In the genomic region with DNA sequence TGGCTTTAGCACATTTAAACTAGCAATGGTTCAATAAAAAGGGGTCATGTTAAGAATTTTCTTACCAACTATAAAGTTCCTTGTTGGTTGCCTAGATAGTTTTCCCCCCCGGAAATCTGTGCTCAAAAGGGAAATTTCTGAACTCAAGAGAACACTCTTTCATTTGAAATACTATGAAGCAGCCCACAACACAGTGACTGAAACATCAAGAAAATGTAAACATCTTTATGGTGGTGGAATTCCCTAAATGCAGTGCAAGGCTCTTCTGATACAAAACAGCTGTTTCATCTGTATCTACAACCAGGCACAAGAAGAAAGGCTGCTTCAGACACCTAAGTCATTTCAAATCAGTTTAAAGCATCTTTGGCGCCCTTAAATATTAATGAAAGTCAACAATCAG, we compare ENCODE assay signal across 24 cellular contexts.
DNase-seq lines count a peak whose midpoint lies in the region; ATAC-seq, FAIRE-seq and TF ChIP-seq lines count a peak whose summit lies in the region.
"Had no signal": no experiment of that assay in that cellular context is flagged by ENCODE, and none has a peak within 500 bp of the region (broad histone marks: within the 10 kb centered on the region; RNA-seq: fewer than 3 reads in every experiment).

No MANE protein-coding gene starts in this region.

- no peak overlapping the region for H3K27ac Mint-ChIP-seq in neural progenitor cell
- H3K27ac Mint-ChIP-seq: CD4-positive, alpha-beta memory T cell had no signal

- peaks cover 12% of the 10 kb centered on the region for H3K4me1 Mint-ChIP-seq in neural progenitor cell
- H3K4me1 Mint-ChIP-seq: CD4-positive, alpha-beta memory T cell had no signal

- no peak overlapping the region for H3K4me2 ChIP-seq in neural progenitor cell

- in situ Hi-C loops in Panc1 (cut with HindIII; ENCODE audit: low pct_unique_long_range_greater_than_20kb, low sequenced_read_pairs), result no loop called here

- FAIRE-seq in urothelium cell line (lab: Jason Lieb, UNC), result no peak
- FAIRE-seq: G401.6, HepG2, K562 had no signal

- DNase-seq in AG09319 (ENCODE audit: extremely low read depth, low read depth) (peak; percentile 12), Panc1 (ENCODE audit: low read depth, low spot score) (no peak), fibroblast of villous mesenchyme (ENCODE audit: low read depth) (peak; percentile 83), neural progenitor cell (ENCODE audit: low spot score) (no peak), body of pancreas (no peak), NCI-H1436 treated with DMSO at 0.1 percent for 48 hours (lab: John Stamatoyannopoulos, UW) (no peak), urothelium cell line (ENCODE audit: low spot score) (no peak)
- DNase-seq in activated CD4-positive, CD25-positive, alpha-beta regulatory T cell treated with anti-CD3 and anti-CD28 coated beads, Interleukin-2, amount 50 U/mL, for 72 hours, result no peak
- DNase-seq: 8988T; ACHN; AML-193; C1 segment of cervical spinal cord; CD4-positive, alpha-beta memory T cell; COR-L47; H7; Kasumi-1; NCI-H1105; NCI-H2029; NCI-H446; NCI-H526 had no signal

- peak overlapping the region; percentile 7 for H2AFZ ChIP-seq in neural progenitor cell (replicated peaks)

- no peaks in the 10 kb centered on the region for H3K27me3 ChIP-seq in Panc1 (ENCODE audit: control insufficient read depth, insufficient read depth, low read length)
- no peaks in the 10 kb centered on the region for H3K27me3 ChIP-seq in neural progenitor cell
- H3K27me3 ChIP-seq in body of pancreas, result no peaks in the 10 kb centered on the region

- TF ChIP-seq CTCF in AG09319 (IDR thresholded peaks at IDR 0.05; ENCODE audit: low read depth, low read length) (no peak), Panc1 (IDR thresholded peaks at IDR 0.05) (no peak), fibroblast of villous mesenchyme (IDR thresholded peaks at IDR 0.05; ENCODE audit: insufficient read depth, low read depth, low read length) (no peak), neural progenitor cell (IDR thresholded peaks at IDR 0.05) (no peak), body of pancreas (IDR thresholded peaks at IDR 0.05) (no peak)

- no peaks in the 10 kb centered on the region for H3F3A ChIP-seq in neural progenitor cell (ENCODE audit: low read depth)

- no peak for TF ChIP-seq POLR2A in body of pancreas (IDR thresholded peaks at IDR 0.05)

- H4K20me1 ChIP-seq in neural progenitor cell (ENCODE audit: low read depth), result no peaks in the 10 kb centered on the region

- H3K27me3 Mint-ChIP-seq in neural progenitor cell (ENCODE audit: insufficient read depth, low read depth), result peaks cover 3% of the 10 kb centered on the region
- H3K27me3 Mint-ChIP-seq: CD4-positive, alpha-beta memory T cell had no signal

- CTCF ChIA-PET in Panc1 (lab: Charles Lee), result no interaction called here

- peaks cover 23% of the 10 kb centered on the region for H3K9me3 Mint-ChIP-seq in neural progenitor cell

- H3K27ac ChIP-seq in Panc1 (ENCODE audit: low read length) (peak overlapping the region; percentile 67), neural progenitor cell (no peak overlapping the region), body of pancreas (no peak overlapping the region)
- H3K27ac ChIP-seq: RWPE1 had no signal

- H3K36me3 ChIP-seq in Panc1 (ENCODE audit: control insufficient read depth, insufficient read depth, low read length), result no peaks in the 10 kb centered on the region
- H3K36me3 ChIP-seq in neural progenitor cell, result no peaks in the 10 kb centered on the region
- no peaks in the 10 kb centered on the region for H3K36me3 ChIP-seq in body of pancreas (replicated peaks in 1 of 2; ENCODE audit: insufficient read depth in 1 of 2, low read depth in 2 of 2)

- ATAC-seq in Panc1 (no peak), body of pancreas (no peak)
- ATAC-seq: HepG2, K562 had no signal

- no TSS peak for BruUV-seq in Panc1 (replicated peaks; lab: Mats Ljungman, UMichigan)

- no peak overlapping the region for H3K9ac ChIP-seq in neural progenitor cell

- peaks cover 7% of the 10 kb centered on the region for H3K36me3 Mint-ChIP-seq in neural progenitor cell
- H3K36me3 Mint-ChIP-seq: CD4-positive, alpha-beta memory T cell had no signal

- POLR2A ChIA-PET in Panc1 (lab: Charles Lee), result no interaction called here

- H3K4me3 Mint-ChIP-seq in neural progenitor cell, result no peak overlapping the region
- H3K4me3 Mint-ChIP-seq: CD4-positive, alpha-beta memory T cell had no signal

- no peaks in the 10 kb centered on the region for H3K79me2 ChIP-seq in neural progenitor cell (ENCODE audit: low read depth)

- H3K4me3 ChIP-seq in Panc1 (ENCODE audit: low read depth in 2 of 2, low read length in 2 of 2) (no peak overlapping the region), fibroblast of villous mesenchyme (ENCODE audit: low read depth, low read length) (no peak overlapping the region), neural progenitor cell (no peak overlapping the region), body of pancreas (no peak overlapping the region)
- H3K4me3 ChIP-seq: K562 had no signal

- 62 to 69% methylated on average over 2 of the region's 2 CpGs for WGBS in body of pancreas, 2 donors

- peaks cover 3% of the 10 kb centered on the region for H3K4me1 ChIP-seq in Panc1 (ENCODE audit: control insufficient read depth, insufficient read depth, low read length)
- peaks cover 17% of the 10 kb centered on the region for H3K4me1 ChIP-seq in neural progenitor cell
- H3K4me1 ChIP-seq in body of pancreas, result no peaks in the 10 kb centered on the region

- intact Hi-C loops in Panc1 (cut with micrococcal nuclease; ENCODE audit: unreplicated experiment) (no loop called here), body of pancreas (cut with DNase I) (no loop called here)

- H3K9me3 ChIP-seq in Panc1 (ENCODE audit: control insufficient read depth, insufficient read depth, low read depth, low read length) (peaks cover 32% of the 10 kb centered on the region; the same call in 1 of the 2 replicates), neural progenitor cell (ENCODE audit: low read depth) (no peaks in the 10 kb centered on the region), body of pancreas (no peaks in the 10 kb centered on the region)

Comparison
In these comparisons a context has a peak if more than half of its experiments do, and no peak if none do; other contexts are left out.
1. DNase-seq: peak in AG09319 (single experiment) and fibroblast of villous mesenchyme (single experiment); none in Panc1 (single experiment), neural progenitor cell (single experiment), body of pancreas (0 of 4), NCI-H1436 treated with DMSO at 0.1 percent for 48 hours (single experiment), activated CD4-positive, CD25-positive, alpha-beta regulatory T cell treated with anti-CD3 and anti-CD28 coated beads, Interleukin-2, amount 50 U/mL, for 72 hours (single experiment) and urothelium cell line (single experiment).